8 cellular contexts compared by ENCODE assay signal in the genomic region with DNA sequence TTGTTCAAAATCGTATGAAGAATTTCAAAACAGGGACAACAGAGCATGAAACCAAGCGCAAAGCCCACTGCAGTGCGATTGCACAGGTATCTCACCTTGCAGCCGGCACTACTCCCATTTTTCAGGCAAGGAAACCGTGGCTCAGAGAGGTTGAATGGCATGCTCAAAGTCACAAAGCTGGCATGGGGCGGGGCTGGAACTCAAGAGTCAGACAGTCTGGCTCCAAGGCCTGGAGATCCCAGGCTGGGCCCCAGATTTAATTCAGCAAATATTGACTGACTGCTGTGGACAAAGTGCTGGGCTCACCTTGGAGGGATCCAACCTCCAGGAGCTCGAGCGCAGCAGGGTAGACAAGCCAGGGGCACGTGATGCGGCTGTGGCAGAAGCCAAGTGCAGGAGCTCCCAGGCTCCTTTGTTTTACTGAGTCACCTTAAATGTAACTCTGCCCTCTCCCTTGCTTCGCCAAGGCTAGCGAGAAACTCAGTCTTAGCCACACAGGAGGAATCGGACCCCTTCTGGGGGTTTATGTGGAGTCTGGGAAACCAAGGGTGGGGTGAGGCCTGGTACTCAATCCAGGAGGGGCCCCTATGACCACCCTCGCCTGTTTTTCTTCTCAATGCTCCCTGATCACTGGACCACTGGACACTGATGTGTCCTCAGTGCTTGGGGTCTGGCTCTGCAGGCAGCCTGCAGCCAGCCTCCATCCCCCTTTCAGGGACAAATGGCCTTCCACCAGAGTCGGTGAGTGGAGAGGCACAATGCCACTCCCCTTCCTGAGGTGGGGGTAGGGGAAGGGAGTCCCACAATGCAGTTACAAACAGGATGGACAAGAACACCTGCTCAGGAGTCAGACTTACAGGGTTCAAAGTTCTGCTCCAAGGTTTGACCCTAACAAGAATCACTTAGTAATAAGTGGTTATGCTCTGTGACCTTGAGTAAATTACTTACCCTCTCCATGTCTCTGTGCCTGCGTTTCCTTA. TPM values are rescaled to one million over a fixed set of nuclear protein-coding genes. Genes with fewer than 3 reads are reported as not detected.
DNase-seq lines count a peak whose midpoint lies in the region; ATAC-seq and TF ChIP-seq lines count a peak whose summit lies in the region.

No MANE protein-coding gene starts in this region.

- H3K36me3 Mint-ChIP-seq in mesothelial cell of epicardium, result peaks cover 3% of the 10 kb centered on the region

- H3K4me3 ChIP-seq in BLaER1 treated with 17β-estradiol and CSF1 and Interleukin-3, amounts not matched to agents 10 nM and 100 nM, result peak overlapping the region in 8 of 10 experiments; percentile 52 to 72 (median 66); a peak in 11 of 20 replicates
- H3K4me3 ChIP-seq in body of pancreas, result no peak overlapping the region

- TF ChIP-seq RAD21 in Ishikawa (IDR thresholded peaks at IDR 0.05; ENCODE audit: low read depth), result no peak

- intact Hi-C loops in body of pancreas (cut with DNase I), result no loop called here

- ATAC-seq in body of pancreas (peak; percentile 81), HG02840 (IDR thresholded peaks at IDR 0.05; ENCODE audit: low FRiP score, unreplicated experiment) (no peak), GM21717 (IDR thresholded peaks at IDR 0.05; ENCODE audit: unreplicated experiment) (no peak)

- no peaks in the 10 kb centered on the region for H3K36me3 ChIP-seq in BLaER1 treated with 17β-estradiol and CSF1 and Interleukin-3, amounts not matched to agents 10 nM and 100 nM
- peaks cover 3% of the 10 kb centered on the region in 2 donors for H3K36me3 ChIP-seq in body of pancreas (replicated peaks in 1 of 2; ENCODE audit: insufficient read depth in 1 of 2, low read depth in 2 of 2)

- no peaks in the 10 kb centered on the region for H3K27me3 ChIP-seq in BLaER1 treated with 17β-estradiol and CSF1 and Interleukin-3, amounts not matched to agents 10 nM and 100 nM
- no peaks in the 10 kb centered on the region for H3K27me3 ChIP-seq in body of pancreas

- peak; percentile 92 to 97 (median 96) for DNase-seq in body of pancreas
- no peak for DNase-seq in mesothelial cell of epicardium (ENCODE audit: low spot score in 2 of 2, unreplicated experiment in 2 of 2)
- DNase-seq in GM10248 (ENCODE audit: extremely low spot score), result no peak
- DNase-seq in dermis blood vessel endothelial cell, result no peak

- POLR2A ChIA-PET in GM10248 (lab: Yijun Ruan, JAX), result interaction anchor here (1.2 kb wide), 1 partner anchor 323 kb away, joined by 6 read pairs; a partner anchor contains a TSS

- peaks cover 3% of the 10 kb centered on the region for H3K27me3 Mint-ChIP-seq in mesothelial cell of epicardium (ENCODE audit: low read depth)

- WGBS in body of pancreas, 2 donors, result 26 to 30% methylated on average over 14 to 16 of the region's 16 CpGs

- H3K9me3 Mint-ChIP-seq in mesothelial cell of epicardium, result no peaks in the 10 kb centered on the region

- H3K9me3 ChIP-seq in BLaER1 treated with 17β-estradiol and CSF1 and Interleukin-3, amounts not matched to agents 10 nM and 100 nM (replicated peaks in 1 of 11), result no peaks in the 10 kb centered on the region
- H3K9me3 ChIP-seq in body of pancreas, result no peaks in the 10 kb centered on the region

- TF ChIP-seq CTCF in body of pancreas (IDR thresholded peaks at IDR 0.05) (no peak), mesothelial cell of epicardium (IDR thresholded peaks at IDR 0.05; ENCODE audit: unreplicated experiment) (no peak), GM10248 (IDR thresholded peaks at IDR 0.05; ENCODE audit: control extremely low read depth, extremely low read depth, low read depth, missing control alignments) (no peak)

- H3K9ac ChIP-seq in BLaER1 treated with 17β-estradiol and CSF1 and Interleukin-3, amounts not matched to agents 10 nM and 100 nM, result peak overlapping the region in 9 of 11 experiments; percentile 56 to 80 (median 75); a peak in 14 of 22 replicates

- H3K27ac ChIP-seq in BLaER1 treated with 17β-estradiol and CSF1 and Interleukin-3, amounts not matched to agents 10 nM and 100 nM, result peak overlapping the region in 2 of 11 experiments; percentile 52; a peak in 1 of 22 replicates
- peak overlapping the region; percentile 71 to 92 (median 87) for H3K27ac ChIP-seq in body of pancreas

- no peak for TF ChIP-seq EP300 in Ishikawa (IDR thresholded peaks at IDR 0.05; ENCODE audit: borderline replicate concordance)

- peak overlapping the region; percentile 89 to 98 (median 96) for H3K4me2 ChIP-seq in BLaER1 treated with 17β-estradiol and CSF1 and Interleukin-3, amounts not matched to agents 10 nM and 100 nM

- peaks cover 42 to 71% (median 52%) of the 10 kb centered on the region in 10 experiments for H3K4me1 ChIP-seq in BLaER1 treated with 17β-estradiol and CSF1 and Interleukin-3, amounts not matched to agents 10 nM and 100 nM
- H3K4me1 ChIP-seq in body of pancreas, result peaks cover 72% of the 10 kb centered on the region

- CTCF ChIA-PET in GM10248 (lab: Yijun Ruan, JAX), result interaction anchor here (0.9 to 2.9 kb wide), 15 partner anchors 8 to 414 kb away, joined by 3 to 11 read pairs (median 4); a partner anchor contains a TSS

- H3K27ac Mint-ChIP-seq in mesothelial cell of epicardium, result peak overlapping the region; percentile 83

- peak in 1 of 3 donors; percentile 1 for TF ChIP-seq POLR2A in body of pancreas (IDR thresholded peaks at IDR 0.05)

- no peaks in the 10 kb centered on the region for H4K20me1 ChIP-seq in BLaER1 treated with 17β-estradiol and CSF1 and Interleukin-3, amounts not matched to agents 10 nM and 100 nM

- H3K4me1 Mint-ChIP-seq in mesothelial cell of epicardium, result peaks cover 22% of the 10 kb centered on the region

- peak overlapping the region; percentile 74 for H3K4me3 Mint-ChIP-seq in mesothelial cell of epicardium

TF ChIP-seq in Ishikawa, 13 proteins besides CTCF, POLR2A, EP300 and RAD21:
- TF ChIP-seq ZBTB7A (IDR thresholded peaks at IDR 0.05; ENCODE audit: low read depth) (no peak), TCF12 (IDR thresholded peaks at IDR 0.05; ENCODE audit: low read depth) (0 out of 2 replicates have a peak, but pooled peaks have one; percentile 11), TEAD4 (IDR thresholded peaks at IDR 0.05) (no peak), NFIC (IDR thresholded peaks at IDR 0.05) (no peak), CEBPB (IDR thresholded peaks at IDR 0.05) (no peak), FOXM1 (IDR thresholded peaks at IDR 0.05; ENCODE audit: borderline replicate concordance, low read depth) (no peak), CREB1 (IDR thresholded peaks at IDR 0.05; ENCODE audit: low read depth) (no peak; the same call in 1 of the 2 replicates)
- TF ChIP-seq, protein P1, sequence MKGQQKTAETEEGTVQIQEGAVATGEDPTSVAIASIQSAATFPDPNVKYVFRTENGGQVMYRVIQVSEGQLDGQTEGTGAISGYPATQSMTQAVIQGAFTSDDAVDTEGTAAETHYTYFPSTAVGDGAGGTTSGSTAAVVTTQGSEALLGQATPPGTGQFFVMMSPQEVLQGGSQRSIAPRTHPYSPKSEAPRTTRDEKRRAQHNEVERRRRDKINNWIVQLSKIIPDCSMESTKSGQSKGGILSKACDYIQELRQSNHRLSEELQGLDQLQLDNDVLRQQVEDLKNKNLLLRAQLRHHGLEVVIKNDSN (IDR thresholded peaks at IDR 0.05), result peak; percentile 82
- TF ChIP-seq, protein P2, sequence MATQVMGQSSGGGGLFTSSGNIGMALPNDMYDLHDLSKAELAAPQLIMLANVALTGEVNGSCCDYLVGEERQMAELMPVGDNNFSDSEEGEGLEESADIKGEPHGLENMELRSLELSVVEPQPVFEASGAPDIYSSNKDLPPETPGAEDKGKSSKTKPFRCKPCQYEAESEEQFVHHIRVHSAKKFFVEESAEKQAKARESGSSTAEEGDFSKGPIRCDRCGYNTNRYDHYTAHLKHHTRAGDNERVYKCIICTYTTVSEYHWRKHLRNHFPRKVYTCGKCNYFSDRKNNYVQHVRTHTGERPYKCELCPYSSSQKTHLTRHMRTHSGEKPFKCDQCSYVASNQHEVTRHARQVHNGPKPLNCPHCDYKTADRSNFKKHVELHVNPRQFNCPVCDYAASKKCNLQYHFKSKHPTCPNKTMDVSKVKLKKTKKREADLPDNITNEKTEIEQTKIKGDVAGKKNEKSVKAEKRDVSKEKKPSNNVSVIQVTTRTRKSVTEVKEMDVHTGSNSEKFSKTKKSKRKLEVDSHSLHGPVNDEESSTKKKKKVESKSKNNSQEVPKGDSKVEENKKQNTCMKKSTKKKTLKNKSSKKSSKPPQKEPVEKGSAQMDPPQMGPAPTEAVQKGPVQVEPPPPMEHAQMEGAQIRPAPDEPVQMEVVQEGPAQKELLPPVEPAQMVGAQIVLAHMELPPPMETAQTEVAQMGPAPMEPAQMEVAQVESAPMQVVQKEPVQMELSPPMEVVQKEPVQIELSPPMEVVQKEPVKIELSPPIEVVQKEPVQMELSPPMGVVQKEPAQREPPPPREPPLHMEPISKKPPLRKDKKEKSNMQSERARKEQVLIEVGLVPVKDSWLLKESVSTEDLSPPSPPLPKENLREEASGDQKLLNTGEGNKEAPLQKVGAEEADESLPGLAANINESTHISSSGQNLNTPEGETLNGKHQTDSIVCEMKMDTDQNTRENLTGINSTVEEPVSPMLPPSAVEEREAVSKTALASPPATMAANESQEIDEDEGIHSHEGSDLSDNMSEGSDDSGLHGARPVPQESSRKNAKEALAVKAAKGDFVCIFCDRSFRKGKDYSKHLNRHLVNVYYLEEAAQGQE (IDR thresholded peaks at IDR 0.05; ENCODE audit: low read depth), result no peak
- TF ChIP-seq, protein P3, sequence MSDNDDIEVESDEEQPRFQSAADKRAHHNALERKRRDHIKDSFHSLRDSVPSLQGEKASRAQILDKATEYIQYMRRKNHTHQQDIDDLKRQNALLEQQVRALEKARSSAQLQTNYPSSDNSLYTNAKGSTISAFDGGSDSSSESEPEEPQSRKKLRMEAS (IDR thresholded peaks at IDR 0.05), result no peak

RNA-seq across cellular contexts. Expression of a gene that starts 3.9 kb away (rescaled TPM):
- total RNA-seq in body of pancreas (10 to 100 TPM; 65.6 to 75.2 TPM), mesothelial cell of epicardium (71.3 to 71.7 TPM (median 71.4 TPM) in 3 replicates), dermis blood vessel endothelial cell (36.8 and 43.6 TPM in 2 replicates)

RNA-seq across cellular contexts. Expression of a gene that starts 10.6 kb away (rescaled TPM):
- total RNA-seq in body of pancreas, result 10 to 100 TPM; 11.9 to 20.1 TPM
- total RNA-seq in mesothelial cell of epicardium, result 14.2 to 15.1 TPM (median 14.7 TPM) in 3 replicates
- total RNA-seq in dermis blood vessel endothelial cell, result under 0.01 TPM in 1 of 2 replicates, not detected in the other

RNA-seq across cellular contexts. Expression of a gene that starts 17.4 kb away (rescaled TPM):
- under 1 TPM; 0.26 to 0.33 TPM for total RNA-seq in body of pancreas
- total RNA-seq in mesothelial cell of epicardium, result 26.1 to 29.0 TPM (median 26.9 TPM) in 3 replicates
- not detected in 2 replicates for total RNA-seq in dermis blood vessel endothelial cell

RNA-seq across cellular contexts. Expression of a gene that starts 34.8 kb away (rescaled TPM):
- under 1 TPM in 1 of 2 donors, not detected in 1; 0.33 TPM for total RNA-seq in body of pancreas
- total RNA-seq in mesothelial cell of epicardium, result 5.1 to 6.5 TPM (median 6.1 TPM) in 3 replicates
- 0.34 and 0.42 TPM in 2 replicates for total RNA-seq in dermis blood vessel endothelial cell

Comparison
In these comparisons a context has a peak if more than half of its experiments do, and no peak if none do; other contexts are left out.
1. H3K4me3 ChIP-seq: peak in BLaER1 treated with 17β-estradiol and CSF1 and Interleukin-3, amounts not matched to agents 10 nM and 100 nM (8 of 10); none in body of pancreas (0 of 2).
2. DNase-seq: peak in body of pancreas (4 of 4); none in mesothelial cell of epicardium (0 of 2), GM10248 (single experiment) and dermis blood vessel endothelial cell (single experiment).
3. RNA of a gene that starts 10.6 kb away (total RNA-seq): 11.9 to 20.1 TPM in body of pancreas and 14.2 to 15.1 TPM in mesothelial cell of epicardium; under 0.01 TPM in dermis blood vessel endothelial cell; every median in the first group is over 10 times any median in the second.
4. RNA of a gene that starts 17.4 kb away (total RNA-seq): 26.1 to 29.0 TPM in mesothelial cell of epicardium; 0.26 to 0.33 TPM in body of pancreas and not detected in dermis blood vessel endothelial cell; every median in the first group is over 10 times any median in the second.